In genomic region chrX:67777148-67777547, GRCh38 we compare ENCODE assay signal across 27 cellular contexts.
"Had no signal": no experiment of that assay in that cellular context is flagged by ENCODE, and none has a peak within 500 bp of the region (broad histone marks: within the 10 kb centered on the region; RNA-seq: fewer than 3 reads in every experiment).

No MANE protein-coding gene starts in this region.

- H3K4me3 ChIP-seq: body of pancreas, colonic mucosa, esophagus squamous epithelium had no signal

- H3K4me1 ChIP-seq: body of pancreas, colonic mucosa had no signal

- DNase-seq: activated CD4-positive, alpha-beta memory T cell treated with anti-CD3 and anti-CD28 coated beads, Interleukin-2, amount 10 ng/mL, durations not matched to agents 7 days and 5 days; activated CD4-positive, alpha-beta T cell treated with anti-CD3 and anti-CD28 coated beads for 1 hour; activated CD4-positive, alpha-beta T cell treated with anti-CD3 and anti-CD28 coated beads for 4 hours; activated CD4-positive, alpha-beta T cell treated with anti-CD3 and anti-CD28 coated beads, Interleukin-2, amount 10 ng/mL, durations not matched to agents 7 days and 5 days; activated CD4-positive, alpha-beta T cell treated with anti-CD3 and anti-CD28 coated beads, Interleukin-2, amount 50 U/mL, for 4 hours; activated CD8-positive, alpha-beta memory T cell treated with anti-CD3 and anti-CD28 coated beads, Interleukin-2, amount 50 U/mL, for 48 hours; activated gamma-delta T cell; activated naive CD4-positive, alpha-beta T cell; activated naive CD4-positive, alpha-beta T cell treated with anti-CD3 and anti-CD28 coated beads, Interleukin-2, amount 10 ng/mL, durations not matched to agents 7 days and 5 days; activated T-cell treated with anti-CD3 and anti-CD28 coated beads for 4 hours; activated T-cell treated with anti-CD3 and anti-CD28 coated beads, Interleukin-2, amount 50 U/mL, for 24 hours; activated T-cell treated with anti-CD3 and anti-CD28 coated beads, Interleukin-2, amount 50 U/mL, for 72 hours; amniotic stem cell; body of pancreas; central memory CD4-positive, alpha-beta T cell; cerebellar nuclear complex; colonic mucosa; effector CD8-positive, alpha-beta T cell; esophagus squamous epithelium; foreskin melanocyte; head of caudate nucleus; T-helper 1 cell; T-helper 17 cell had no signal

- H3K27ac ChIP-seq: body of pancreas, colonic mucosa, epithelial cell of prostate, esophagus squamous epithelium, VCaP had no signal

- ATAC-seq: activated naive CD4-positive, alpha-beta T cell treated with anti-CD3 and anti-CD28 coated beads, Interleukin-2, amount 50 U/mL, for 72 hours; activated T-cell treated with anti-CD3 and anti-CD28 coated beads, Interleukin-2, amount 50 U/mL, for 72 hours; body of pancreas; T-helper 17 cell; WTC11 had no signal

- H3K36me3 ChIP-seq: colonic mucosa, esophagus squamous epithelium had no signal

- H3K9me3 ChIP-seq: body of pancreas, colonic mucosa, esophagus squamous epithelium had no signal

- H3K27me3 ChIP-seq: body of pancreas, esophagus squamous epithelium had no signal
